8 cellular contexts compared by ENCODE assay signal in genomic region chr20:62617711-62618483, GRCh38. TPM values are rescaled to one million over a fixed set of nuclear protein-coding genes. Genes with fewer than 3 reads are reported as not detected.
DNase-seq lines count a peak whose midpoint lies in the region; ATAC-seq, FAIRE-seq and TF ChIP-seq lines count a peak whose summit lies in the region.

No MANE protein-coding gene starts in this region.

- H3K4me2 ChIP-seq in Loucy (ENCODE audit: low read depth, low read length, poor library complexity, severe bottlenecking): peak overlapping the region; percentile 42

- H3K4me1 ChIP-seq in Loucy (ENCODE audit: insufficient read depth, low read length, poor library complexity, severe bottlenecking): peaks cover 38% of the 10 kb centered on the region
- peaks cover 5 to 11% of the 10 kb centered on the region in 2 donors for H3K4me1 ChIP-seq in kidney (ENCODE audit: control insufficient read depth in 1 of 2, insufficient read depth in 1 of 2, low read depth in 1 of 2, low read length in 2 of 2)

- no peaks in the 10 kb centered on the region for H3K27me3 ChIP-seq in Loucy (ENCODE audit: insufficient read depth, low read length, poor library complexity, severe bottlenecking)

- no peaks in the 10 kb centered on the region for H3K27me3 Mint-ChIP-seq in stimulated activated naive CD8-positive, alpha-beta T cell treated with anti-CD3 and anti-CD28 coated beads, Interleukin-15, amount 100 ng/mL, for 72 hours

- peaks cover 49% of the 10 kb centered on the region for H3K4me1 Mint-ChIP-seq in stimulated activated naive CD8-positive, alpha-beta T cell treated with anti-CD3 and anti-CD28 coated beads, Interleukin-15, amount 100 ng/mL, for 72 hours

- no peak overlapping the region for H2AFZ ChIP-seq in Loucy (ENCODE audit: low read length)

- FAIRE-seq in GM18507 (lab: Jason Lieb, UNC) (no peak), kidney (lab: Jason Lieb, UNC) (no peak)

- intact Hi-C loops in kidney (cut with DNase I): loop anchor here (5.0 kb wide), 1 partner anchor 121 kb away; no protein-coding TSS in a partner anchor

- H3K9me2 ChIP-seq in Loucy (replicated peaks; ENCODE audit: low read depth, low read length): no peaks in the 10 kb centered on the region

- H3K4me3 ChIP-seq in Loucy (ENCODE audit: low read length, poor library complexity, severe bottlenecking): no peak overlapping the region
- H3K4me3 ChIP-seq in kidney (ENCODE audit: low read length in 2 of 2): no peak overlapping the region

- TF ChIP-seq CTCF in Loucy (conservative IDR thresholded peaks at IDR 0.05; ENCODE audit: low read length): no peak
- no peak for TF ChIP-seq CTCF in kidney (IDR thresholded peaks at IDR 0.05; ENCODE audit: borderline replicate concordance, extremely low read depth, insufficient read depth)

- ATAC-seq in stimulated activated naive CD8-positive, alpha-beta T cell treated with anti-CD3 and anti-CD28 coated beads, Interleukin-15, amount 100 ng/mL, for 72 hours: peak; percentile 77
- no peak for ATAC-seq in HG03025 (IDR thresholded peaks at IDR 0.05; ENCODE audit: low FRiP score, unreplicated experiment)

- H3K27ac Mint-ChIP-seq in stimulated activated naive CD8-positive, alpha-beta T cell treated with anti-CD3 and anti-CD28 coated beads, Interleukin-15, amount 100 ng/mL, for 72 hours: peak overlapping the region; percentile 95 to 96

- peak overlapping the region; percentile 44 for H3K9ac ChIP-seq in Loucy (ENCODE audit: low read depth, low read length, poor library complexity, severe bottlenecking)
- no peak overlapping the region for H3K9ac ChIP-seq in kidney (ENCODE audit: low read length in 2 of 2)

- H3K9me3 ChIP-seq in Loucy (ENCODE audit: insufficient read depth, low read depth, low read length): no peaks in the 10 kb centered on the region
- H3K9me3 ChIP-seq in kidney (ENCODE audit: control insufficient read depth in 1 of 2, low read length in 2 of 2): no peaks in the 10 kb centered on the region

- peak overlapping the region; percentile 78 to 80 for H3K4me3 Mint-ChIP-seq in stimulated activated naive CD8-positive, alpha-beta T cell treated with anti-CD3 and anti-CD28 coated beads, Interleukin-15, amount 100 ng/mL, for 72 hours

- no peaks in the 10 kb centered on the region for H3K9me3 Mint-ChIP-seq in stimulated activated naive CD8-positive, alpha-beta T cell treated with anti-CD3 and anti-CD28 coated beads, Interleukin-15, amount 100 ng/mL, for 72 hours

- H3F3A ChIP-seq in Loucy (ENCODE audit: low read depth): no peaks in the 10 kb centered on the region

- no peaks in the 10 kb centered on the region for H4K20me1 ChIP-seq in Loucy (ENCODE audit: insufficient read depth, low read length, poor library complexity, severe bottlenecking)

- no peaks in the 10 kb centered on the region for H3K79me2 ChIP-seq in Loucy (ENCODE audit: insufficient read depth, low read length)

- no peaks in the 10 kb centered on the region for H3K36me3 ChIP-seq in Loucy (ENCODE audit: insufficient read depth, low read length)
- no peaks in the 10 kb centered on the region for H3K36me3 ChIP-seq in kidney (ENCODE audit: control insufficient read depth in 1 of 2, insufficient read depth in 2 of 2, low read length in 2 of 2)

- DNase-seq in GM18507 (ENCODE audit: extremely low spot score, insufficient read length, low read depth) (peak; percentile 45), activated T-cell treated with anti-CD3 and anti-CD28 coated beads for 48 hours (ENCODE audit: low read depth) (peak; percentile 59), kidney (peak; percentile 91), retina (no peak), NCI-H82 (lab: John Stamatoyannopoulos, UW) (no peak)
- DNase-seq in stimulated activated naive CD8-positive, alpha-beta T cell treated with anti-CD3 and anti-CD28 coated beads, Interleukin-15, amount 100 ng/mL, for 72 hours: peak; percentile 63 to 81

- H3K27ac ChIP-seq in kidney (ENCODE audit: low read depth in 2 of 2, low read length in 2 of 2): peak overlapping the region; percentile 74 to 77

RNA-seq across cellular contexts. Expression of gene SLCO4A1, which starts 24.4 kb away (rescaled TPM):
- total RNA-seq in kidney: 80.3 TPM
- 12.4 TPM for polyA plus RNA-seq in kidney (ENCODE audit: insufficient read depth, low read depth, low replicate concordance)

Comparison
In these comparisons a context has a peak if more than half of its experiments do, and no peak if none do; other contexts are left out.
1. DNase-seq: peak in GM18507 (single experiment), activated T-cell treated with anti-CD3 and anti-CD28 coated beads for 48 hours (single experiment), kidney (single experiment) and stimulated activated naive CD8-positive, alpha-beta T cell treated with anti-CD3 and anti-CD28 coated beads, Interleukin-15, amount 100 ng/mL, for 72 hours (2 of 2); none in retina (single experiment) and NCI-H82 (single experiment).